Comparison of ENCODE assay signal across 19 cellular contexts in genomic region chr1:64844175-64844574, GRCh38.
"Had no signal": no experiment of that assay in that cellular context is flagged by ENCODE, and none has a peak within 500 bp of the region (broad histone marks: within the 10 kb centered on the region; RNA-seq: fewer than 3 reads in every experiment).

No MANE protein-coding gene starts in this region.

- H3K4me3 Mint-ChIP-seq: activated T-helper 1 cell treated with anti-CD3 and anti-CD28 coated beads, Interleukin-12 subunit alpha, Interleukin-12 subunit beta, Interleukin-2, Interleukin-4 antibody, amounts not matched to agents 30 ng/mL and 10 ng/mL and 1 ng/mL, durations not matched to agents 14 hours and 24 hours and 36 hours; neural progenitor cell; WTC11 had no signal

- H3K27ac ChIP-seq: epithelial cell of prostate, heart right ventricle, neural progenitor cell, prostate gland, stomach, suprapubic skin, tibial nerve had no signal

- ATAC-seq: heart right ventricle, left colon, WTC11 had no signal

- H3K36me3 ChIP-seq: neural progenitor cell, prostate gland had no signal

- H3K4me3 ChIP-seq: heart right ventricle, neural progenitor cell, prostate gland, stomach, suprapubic skin, tibial nerve had no signal

- H3K9me3 ChIP-seq: heart right ventricle, prostate gland, stomach, suprapubic skin, tibial nerve had no signal

- H3K9me3 Mint-ChIP-seq: activated T-helper 1 cell treated with anti-CD3 and anti-CD28 coated beads, Interleukin-12 subunit alpha, Interleukin-12 subunit beta, Interleukin-2, Interleukin-4 antibody, amounts not matched to agents 30 ng/mL and 10 ng/mL and 1 ng/mL, durations not matched to agents 14 hours and 24 hours and 36 hours; neural progenitor cell; WTC11 had no signal

- H3K27me3 ChIP-seq: heart right ventricle, neural progenitor cell, stomach, suprapubic skin, tibial nerve had no signal

- H3K27ac Mint-ChIP-seq: activated T-helper 1 cell treated with anti-CD3 and anti-CD28 coated beads, Interleukin-12 subunit alpha, Interleukin-12 subunit beta, Interleukin-2, Interleukin-4 antibody, amounts not matched to agents 30 ng/mL and 10 ng/mL and 1 ng/mL, durations not matched to agents 14 hours and 24 hours and 36 hours; neural progenitor cell; WTC11 had no signal

- DNase-seq: activated CD4-positive, alpha-beta T cell treated with anti-CD3 and anti-CD28 coated beads for 4 hours; activated CD4-positive, alpha-beta T cell treated with anti-CD3 and anti-CD28 coated beads, Interleukin-2, amount 50 U/mL, for 48 hours; activated gamma-delta T cell; amygdala; cerebellar nuclear complex; cortex of kidney; heart right ventricle; left colon; mesenchymal stem cell; stimulated activated CD4-positive, alpha-beta T cell treated with anti-CD3 and anti-CD28 coated beads, Interleukin-4, amount 100 ng/mL, for 4 hours; stomach; T1000 had no signal

- H3K4me1 ChIP-seq: prostate gland had no signal
